1 cellular context compared by ENCODE assay signal in genomic region chr7:129684777-129685176, GRCh38.
TF ChIP-seq lines count a peak whose summit lies in the region.

No MANE protein-coding gene starts in this region.

TF ChIP-seq in GM23338, 12 proteins besides CTCF, POLR2A, EP300 and RAD21 (continued from another document):
- no peak for TF ChIP-seq NANOG (IDR thresholded peaks at IDR 0.05; ENCODE audit: borderline replicate concordance)
- TF ChIP-seq REST (IDR thresholded peaks at IDR 0.05; ENCODE audit: unreplicated experiment): no peak
- no peak for TF ChIP-seq ETS1 (IDR thresholded peaks at IDR 0.05)
- TF ChIP-seq CREB1 (CRISPR knock-in tag; IDR thresholded peaks at IDR 0.05; ENCODE audit: low read depth): no peak
- no peak for TF ChIP-seq JUNB (IDR thresholded peaks at IDR 0.05; ENCODE audit: unreplicated experiment)
- TF ChIP-seq STAT1 (IDR thresholded peaks at IDR 0.05; ENCODE audit: unreplicated experiment): no peak
- no peak for TF ChIP-seq ZNF331 (CRISPR knock-in tag; IDR thresholded peaks at IDR 0.05; ENCODE audit: low read depth)
